19 cellular contexts compared by ENCODE assay signal in genomic region chr15:62584301-62585235, GRCh38.
"Had no signal": no experiment of that assay in that cellular context is flagged by ENCODE, and none has a peak within 500 bp of the region (broad histone marks: within the 10 kb centered on the region; RNA-seq: fewer than 3 reads in every experiment).

No MANE protein-coding gene starts in this region.

- H3K4me3 ChIP-seq: breast epithelium, heart right ventricle, left lung, sigmoid colon, spleen, thyroid gland, uterus had no signal

- H3K4me1 ChIP-seq: breast epithelium, left lung, spleen, uterus had no signal

- FAIRE-seq: frontal cortex, keratinocyte had no signal

- ATAC-seq: activated CD4-positive, CD25-positive, alpha-beta regulatory T cell treated with anti-CD3 and anti-CD28 coated beads, Interleukin-2, amount 50 U/mL, for 24 hours; left lung; stimulated activated naive CD8-positive, alpha-beta T cell treated with anti-CD3 and anti-CD28 coated beads, Interleukin-15, amount 100 ng/mL, for 72 hours; T-cell had no signal

- DNase-seq: activated CD4-positive, alpha-beta T cell treated with anti-CD3 and anti-CD28 coated beads, Interleukin-2, amount 50 U/mL, for 1 hour; activated CD8-positive, alpha-beta memory T cell treated with anti-CD3 and anti-CD28 coated beads for 24 hours; activated gamma-delta T cell treated with Interleukin-2 at 50 U/mL for 16 hours; activated naive CD8-positive, alpha-beta T cell treated with anti-CD3 and anti-CD28 coated beads for 36 hours; anterior cingulate cortex; heart right ventricle; left lung; sigmoid colon; spleen; stimulated activated naive CD8-positive, alpha-beta T cell treated with anti-CD3 and anti-CD28 coated beads, Interleukin-15, amount 100 ng/mL, for 72 hours; T-cell; T-helper 9 cell; thyroid gland; uterus had no signal

- H3K27me3 ChIP-seq: breast epithelium, heart right ventricle, left lung, sigmoid colon, spleen, thyroid gland, uterus had no signal

- H3K9me3 ChIP-seq: breast epithelium, heart right ventricle, left lung, sigmoid colon, spleen, thyroid gland, uterus had no signal

- H3K27ac ChIP-seq: breast epithelium, epithelial cell of prostate, left lung, spleen had no signal

- H3K36me3 ChIP-seq: breast epithelium, left lung, sigmoid colon, spleen, thyroid gland, uterus had no signal
